Comparison of ENCODE assay signal across 1 cellular context in the genomic region with DNA sequence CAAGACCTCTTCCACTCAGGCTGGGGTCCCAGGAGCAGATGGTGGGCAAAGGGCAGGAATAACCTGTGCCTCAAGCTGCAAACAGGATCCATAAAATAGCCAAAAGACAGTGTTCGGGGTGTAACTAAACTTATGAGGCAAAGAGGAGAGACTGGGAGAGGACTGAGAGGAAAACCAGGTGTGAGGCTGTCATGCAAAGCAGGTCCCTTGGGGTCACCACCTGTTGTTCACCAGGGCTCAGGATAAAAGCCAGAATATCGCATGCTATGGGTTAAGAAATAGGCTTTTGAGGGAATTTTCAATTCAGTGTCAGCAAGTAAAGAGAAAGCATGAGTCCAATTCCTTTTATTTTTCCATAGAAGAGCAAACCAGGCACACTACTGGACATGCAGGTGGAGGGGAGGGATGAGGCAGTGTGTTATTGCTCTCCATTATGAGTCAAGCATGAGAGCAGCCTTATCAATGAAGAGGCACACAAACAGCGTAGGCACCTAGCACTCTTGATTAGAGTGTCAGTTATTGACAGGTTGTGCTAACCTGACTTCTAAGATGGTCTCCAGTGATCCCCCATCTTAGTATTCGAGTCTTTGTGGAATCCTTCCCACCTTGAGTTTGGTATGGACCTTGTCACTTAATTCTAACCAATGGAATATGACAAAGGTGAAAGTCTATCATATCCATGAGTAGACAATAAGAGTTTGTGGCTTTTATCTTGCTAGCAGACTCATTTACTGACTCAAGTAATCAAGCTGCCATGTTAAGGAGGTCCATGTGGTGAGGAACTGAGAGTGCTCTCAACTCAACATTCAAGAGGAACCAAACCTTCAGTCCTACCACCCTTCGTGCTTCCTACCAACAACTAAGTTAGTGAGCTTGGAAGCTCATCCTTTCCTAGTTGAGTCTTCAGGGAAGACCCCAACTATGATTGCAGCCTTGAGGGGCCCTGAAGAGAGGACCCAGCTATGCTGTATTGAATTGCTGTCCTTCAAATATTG.
TF ChIP-seq lines count a peak whose summit lies in the region.

No MANE protein-coding gene starts in this region.

TF ChIP-seq in GM12878, 131 proteins besides CTCF, POLR2A, EP300 and RAD21 (continued from another document and continues in another):
- TF ChIP-seq PKNOX1 (IDR thresholded peaks at IDR 0.05) (peak; percentile 39; the same call in 1 of the 2 replicates), JUND (IDR thresholded peaks at IDR 0.05; ENCODE audit: low read depth, low read length) (no peak), MTA2 (IDR thresholded peaks at IDR 0.05; ENCODE audit: low read depth) (peak; percentile 14; the same call in 1 of the 2 replicates), PAX8 (IDR thresholded peaks at IDR 0.05) (no peak), ZNF384 (IDR thresholded peaks at IDR 0.05; ENCODE audit: borderline replicate concordance, low read depth, low read length) (no peak), FOXK2 (IDR thresholded peaks at IDR 0.05) (no peak), TCF12 (IDR thresholded peaks at IDR 0.05; ENCODE audit: low read depth, low read length) (no peak), TCF7 (IDR thresholded peaks at IDR 0.05; ENCODE audit: borderline replicate concordance) (no peak), DPF2 (IDR thresholded peaks at IDR 0.05) (no peak), MEF2B (IDR thresholded peaks at IDR 0.05; ENCODE audit: partially characterized antibody, poor library complexity, severe bottlenecking) (peak; percentile 38), CUX1 (IDR thresholded peaks at IDR 0.05; ENCODE audit: insufficient replicate concordance, low read depth, low read length) (no peak), SREBF1 (IDR thresholded peaks at IDR 0.05; ENCODE audit: low read length) (no peak), NBN (IDR thresholded peaks at IDR 0.05) (no peak), TCF3 (IDR thresholded peaks at IDR 0.05; ENCODE audit: borderline replicate concordance, insufficient read depth, low read depth, low read length) (peak; percentile 78), BCL11A (IDR thresholded peaks at IDR 0.05; ENCODE audit: low read depth, low read length) (no peak), SMARCA5 (IDR thresholded peaks at IDR 0.05) (no peak), PAX5 (IDR thresholded peaks at IDR 0.05; ENCODE audit: borderline replicate concordance, low read depth, low read length) (no peak), SIX5 (IDR thresholded peaks at IDR 0.05; ENCODE audit: low read depth, low read length, severe bottlenecking) (no peak), SUPT20H (IDR thresholded peaks at IDR 0.05; ENCODE audit: borderline replicate concordance, control insufficient read depth, low read depth, low read length) (no peak), ATF2 (IDR thresholded peaks at IDR 0.05; ENCODE audit: low read length) (no peak), CBX3 (IDR thresholded peaks at IDR 0.05; ENCODE audit: borderline replicate concordance, low read depth) (no peak), TBL1XR1 (IDR thresholded peaks at IDR 0.05; ENCODE audit: low read depth, low read length) (no peak), ZZZ3 (IDR thresholded peaks at IDR 0.05; ENCODE audit: control insufficient read depth, insufficient read length, low read depth) (no peak), NR2C1 (IDR thresholded peaks at IDR 0.05) (no peak), MYB (IDR thresholded peaks at IDR 0.05; ENCODE audit: borderline replicate concordance, low read depth, low read length) (no peak), IKZF2 (IDR thresholded peaks at IDR 0.05) (peak; percentile 32 to 33; a peak in 2 of 4 replicates), NFIC (IDR thresholded peaks at IDR 0.05; ENCODE audit: low read depth, low read length) (no peak), LARP7 (IDR thresholded peaks at IDR 0.05) (no peak), SMC3 (IDR thresholded peaks at IDR 0.05; ENCODE audit: borderline replicate concordance, low read length) (no peak), RB1 (IDR thresholded peaks at IDR 0.05; ENCODE audit: borderline replicate concordance) (no peak)
- TF ChIP-seq, protein P1, sequence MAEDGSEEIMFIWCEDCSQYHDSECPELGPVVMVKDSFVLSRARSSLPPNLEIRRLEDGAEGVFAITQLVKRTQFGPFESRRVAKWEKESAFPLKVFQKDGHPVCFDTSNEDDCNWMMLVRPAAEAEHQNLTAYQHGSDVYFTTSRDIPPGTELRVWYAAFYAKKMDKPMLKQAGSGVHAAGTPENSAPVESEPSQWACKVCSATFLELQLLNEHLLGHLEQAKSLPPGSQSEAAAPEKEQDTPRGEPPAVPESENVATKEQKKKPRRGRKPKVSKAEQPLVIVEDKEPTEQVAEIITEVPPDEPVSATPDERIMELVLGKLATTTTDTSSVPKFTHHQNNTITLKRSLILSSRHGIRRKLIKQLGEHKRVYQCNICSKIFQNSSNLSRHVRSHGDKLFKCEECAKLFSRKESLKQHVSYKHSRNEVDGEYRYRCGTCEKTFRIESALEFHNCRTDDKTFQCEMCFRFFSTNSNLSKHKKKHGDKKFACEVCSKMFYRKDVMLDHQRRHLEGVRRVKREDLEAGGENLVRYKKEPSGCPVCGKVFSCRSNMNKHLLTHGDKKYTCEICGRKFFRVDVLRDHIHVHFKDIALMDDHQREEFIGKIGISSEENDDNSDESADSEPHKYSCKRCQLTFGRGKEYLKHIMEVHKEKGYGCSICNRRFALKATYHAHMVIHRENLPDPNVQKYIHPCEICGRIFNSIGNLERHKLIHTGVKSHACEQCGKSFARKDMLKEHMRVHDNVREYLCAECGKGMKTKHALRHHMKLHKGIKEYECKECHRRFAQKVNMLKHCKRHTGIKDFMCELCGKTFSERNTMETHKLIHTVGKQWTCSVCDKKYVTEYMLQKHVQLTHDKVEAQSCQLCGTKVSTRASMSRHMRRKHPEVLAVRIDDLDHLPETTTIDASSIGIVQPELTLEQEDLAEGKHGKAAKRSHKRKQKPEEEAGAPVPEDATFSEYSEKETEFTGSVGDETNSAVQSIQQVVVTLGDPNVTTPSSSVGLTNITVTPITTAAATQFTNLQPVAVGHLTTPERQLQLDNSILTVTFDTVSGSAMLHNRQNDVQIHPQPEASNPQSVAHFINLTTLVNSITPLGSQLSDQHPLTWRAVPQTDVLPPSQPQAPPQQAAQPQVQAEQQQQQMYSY (CRISPR knock-in tag; IDR thresholded peaks at IDR 0.05) = no peak
- TF ChIP-seq, protein P2, sequence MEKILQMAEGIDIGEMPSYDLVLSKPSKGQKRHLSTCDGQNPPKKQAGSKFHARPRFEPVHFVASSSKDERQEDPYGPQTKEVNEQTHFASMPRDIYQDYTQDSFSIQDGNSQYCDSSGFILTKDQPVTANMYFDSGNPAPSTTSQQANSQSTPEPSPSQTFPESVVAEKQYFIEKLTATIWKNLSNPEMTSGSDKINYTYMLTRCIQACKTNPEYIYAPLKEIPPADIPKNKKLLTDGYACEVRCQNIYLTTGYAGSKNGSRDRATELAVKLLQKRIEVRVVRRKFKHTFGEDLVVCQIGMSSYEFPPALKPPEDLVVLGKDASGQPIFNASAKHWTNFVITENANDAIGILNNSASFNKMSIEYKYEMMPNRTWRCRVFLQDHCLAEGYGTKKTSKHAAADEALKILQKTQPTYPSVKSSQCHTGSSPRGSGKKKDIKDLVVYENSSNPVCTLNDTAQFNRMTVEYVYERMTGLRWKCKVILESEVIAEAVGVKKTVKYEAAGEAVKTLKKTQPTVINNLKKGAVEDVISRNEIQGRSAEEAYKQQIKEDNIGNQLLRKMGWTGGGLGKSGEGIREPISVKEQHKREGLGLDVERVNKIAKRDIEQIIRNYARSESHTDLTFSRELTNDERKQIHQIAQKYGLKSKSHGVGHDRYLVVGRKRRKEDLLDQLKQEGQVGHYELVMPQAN (conservative IDR thresholded peaks at IDR 0.05) = no peak
- TF ChIP-seq, protein P3, sequence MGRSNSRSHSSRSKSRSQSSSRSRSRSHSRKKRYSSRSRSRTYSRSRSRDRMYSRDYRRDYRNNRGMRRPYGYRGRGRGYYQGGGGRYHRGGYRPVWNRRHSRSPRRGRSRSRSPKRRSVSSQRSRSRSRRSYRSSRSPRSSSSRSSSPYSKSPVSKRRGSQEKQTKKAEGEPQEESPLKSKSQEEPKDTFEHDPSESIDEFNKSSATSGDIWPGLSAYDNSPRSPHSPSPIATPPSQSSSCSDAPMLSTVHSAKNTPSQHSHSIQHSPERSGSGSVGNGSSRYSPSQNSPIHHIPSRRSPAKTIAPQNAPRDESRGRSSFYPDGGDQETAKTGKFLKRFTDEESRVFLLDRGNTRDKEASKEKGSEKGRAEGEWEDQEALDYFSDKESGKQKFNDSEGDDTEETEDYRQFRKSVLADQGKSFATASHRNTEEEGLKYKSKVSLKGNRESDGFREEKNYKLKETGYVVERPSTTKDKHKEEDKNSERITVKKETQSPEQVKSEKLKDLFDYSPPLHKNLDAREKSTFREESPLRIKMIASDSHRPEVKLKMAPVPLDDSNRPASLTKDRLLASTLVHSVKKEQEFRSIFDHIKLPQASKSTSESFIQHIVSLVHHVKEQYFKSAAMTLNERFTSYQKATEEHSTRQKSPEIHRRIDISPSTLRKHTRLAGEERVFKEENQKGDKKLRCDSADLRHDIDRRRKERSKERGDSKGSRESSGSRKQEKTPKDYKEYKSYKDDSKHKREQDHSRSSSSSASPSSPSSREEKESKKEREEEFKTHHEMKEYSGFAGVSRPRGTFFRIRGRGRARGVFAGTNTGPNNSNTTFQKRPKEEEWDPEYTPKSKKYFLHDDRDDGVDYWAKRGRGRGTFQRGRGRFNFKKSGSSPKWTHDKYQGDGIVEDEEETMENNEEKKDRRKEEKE (IDR thresholded peaks at IDR 0.05) = no peak
- TF ChIP-seq, protein P4, sequence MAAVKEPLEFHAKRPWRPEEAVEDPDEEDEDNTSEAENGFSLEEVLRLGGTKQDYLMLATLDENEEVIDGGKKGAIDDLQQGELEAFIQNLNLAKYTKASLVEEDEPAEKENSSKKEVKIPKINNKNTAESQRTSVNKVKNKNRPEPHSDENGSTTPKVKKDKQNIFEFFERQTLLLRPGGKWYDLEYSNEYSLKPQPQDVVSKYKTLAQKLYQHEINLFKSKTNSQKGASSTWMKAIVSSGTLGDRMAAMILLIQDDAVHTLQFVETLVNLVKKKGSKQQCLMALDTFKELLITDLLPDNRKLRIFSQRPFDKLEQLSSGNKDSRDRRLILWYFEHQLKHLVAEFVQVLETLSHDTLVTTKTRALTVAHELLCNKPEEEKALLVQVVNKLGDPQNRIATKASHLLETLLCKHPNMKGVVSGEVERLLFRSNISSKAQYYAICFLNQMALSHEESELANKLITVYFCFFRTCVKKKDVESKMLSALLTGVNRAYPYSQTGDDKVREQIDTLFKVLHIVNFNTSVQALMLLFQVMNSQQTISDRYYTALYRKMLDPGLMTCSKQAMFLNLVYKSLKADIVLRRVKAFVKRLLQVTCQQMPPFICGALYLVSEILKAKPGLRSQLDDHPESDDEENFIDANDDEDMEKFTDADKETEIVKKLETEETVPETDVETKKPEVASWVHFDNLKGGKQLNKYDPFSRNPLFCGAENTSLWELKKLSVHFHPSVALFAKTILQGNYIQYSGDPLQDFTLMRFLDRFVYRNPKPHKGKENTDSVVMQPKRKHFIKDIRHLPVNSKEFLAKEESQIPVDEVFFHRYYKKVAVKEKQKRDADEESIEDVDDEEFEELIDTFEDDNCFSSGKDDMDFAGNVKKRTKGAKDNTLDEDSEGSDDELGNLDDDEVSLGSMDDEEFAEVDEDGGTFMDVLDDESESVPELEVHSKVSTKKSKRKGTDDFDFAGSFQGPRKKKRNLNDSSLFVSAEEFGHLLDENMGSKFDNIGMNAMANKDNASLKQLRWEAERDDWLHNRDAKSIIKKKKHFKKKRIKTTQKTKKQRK (IDR thresholded peaks at IDR 0.05; ENCODE audit: low read depth, low read length) = no peak
